Comparison of ENCODE assay signal across 18 cellular contexts in genomic region chr5:44887722-44888121, GRCh38.
DNase-seq lines count a peak whose midpoint lies in the region; ATAC-seq and TF ChIP-seq lines count a peak whose summit lies in the region.
"Had no signal": no experiment of that assay in that cellular context is flagged by ENCODE, and none has a peak within 500 bp of the region (broad histone marks: within the 10 kb centered on the region; RNA-seq: fewer than 3 reads in every experiment).

No MANE protein-coding gene starts in this region.

- no peak overlapping the region for H3K4me3 ChIP-seq in right cardiac atrium (ENCODE audit: low read length)
- H3K4me3 ChIP-seq: adrenal gland, Peyer's patch had no signal

- no peaks in the 10 kb centered on the region for H3K4me1 ChIP-seq in foreskin keratinocyte
- H3K4me1 ChIP-seq in right cardiac atrium (ENCODE audit: control insufficient read depth, insufficient read depth, low read length): no peaks in the 10 kb centered on the region
- H3K4me1 ChIP-seq: adrenal gland, Peyer's patch had no signal

- DNase-seq in foreskin keratinocyte (no peak), posterior cingulate gyrus (no peak), hypothalamus (lab: John Stamatoyannopoulos, UW) (no peak), right cardiac atrium (no peak)
- DNase-seq: activated CD4-positive, alpha-beta memory T cell treated with anti-CD3 and anti-CD28 coated beads for 36 hours; adrenal gland; cerebellar nuclear complex; DMS 273 treated with DMSO at 0.1 percent for 48 hours; hippocampal formation; midbrain; NCI-H187; NCI-H526 treated with DMSO at 0.1 percent for 48 hours; Peyer's patch had no signal

- no peak for TF ChIP-seq CTCF in foreskin keratinocyte (conservative IDR thresholded peaks at IDR 0.05)

- WGBS in right cardiac atrium: 56% methylated on average over 1 of the region's 1 CpG

- H3K27ac ChIP-seq in foreskin keratinocyte (no peak overlapping the region), right cardiac atrium (ENCODE audit: low read length) (no peak overlapping the region)
- H3K27ac ChIP-seq: adrenal gland, neutrophil, Peyer's patch had no signal

- H3K27me3 ChIP-seq in foreskin keratinocyte (no peaks in the 10 kb centered on the region), right cardiac atrium (ENCODE audit: control insufficient read depth, insufficient read depth) (no peaks in the 10 kb centered on the region)
- H3K27me3 ChIP-seq: adrenal gland, neutrophil, Peyer's patch had no signal

- ATAC-seq in GM18873 (IDR thresholded peaks at IDR 0.05; ENCODE audit: low FRiP score, unreplicated experiment): peak; percentile 78
- ATAC-seq in HG02610 (IDR thresholded peaks at IDR 0.05; ENCODE audit: unreplicated experiment): peak; percentile 65
- peak; percentile 44 for ATAC-seq in HG03159 (IDR thresholded peaks at IDR 0.05; ENCODE audit: unreplicated experiment)
- peak; percentile 64 for ATAC-seq in foreskin keratinocyte
- ATAC-seq in right cardiac atrium: no peak
- ATAC-seq: sciatic nerve had no signal

- intact Hi-C loops in posterior cingulate gyrus (cut with DNase I) (no loop called here), right cardiac atrium (cut with DNase I) (no loop called here)

- H3K9me3 ChIP-seq in right cardiac atrium (ENCODE audit: control insufficient read depth, low read length): no peaks in the 10 kb centered on the region
- H3K9me3 ChIP-seq: adrenal gland, neutrophil had no signal

Comparison
In these comparisons a context has a peak if more than half of its experiments do, and no peak if none do; other contexts are left out.
1. ATAC-seq: peak in GM18873 (single experiment), HG02610 (single experiment), HG03159 (single experiment) and foreskin keratinocyte (single experiment); none in right cardiac atrium (0 of 2).